ENCODE assay signal across 2 cellular contexts in the genomic region with DNA sequence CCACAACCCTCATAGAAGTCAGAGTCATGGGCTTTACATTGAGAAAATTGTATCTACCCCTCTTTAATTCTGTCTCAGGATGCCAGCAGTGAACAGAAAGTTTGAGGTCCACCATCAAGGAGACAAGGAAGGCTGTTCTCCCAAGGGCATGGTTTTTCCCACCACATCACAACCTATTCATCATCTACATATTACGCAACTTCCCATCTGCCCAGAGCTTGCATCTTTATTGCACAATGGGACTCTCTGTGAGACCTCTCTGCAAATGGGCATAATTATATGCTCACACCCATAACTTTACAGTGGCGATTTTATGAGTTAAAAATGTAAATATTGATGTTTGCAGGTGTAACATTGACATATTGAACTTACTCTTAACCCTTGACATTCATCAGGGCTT.
A peak's percentile ranks its signal among the peaks of the same experiment; 100 is the strongest.
TF ChIP-seq lines count a peak whose summit lies in the region.

No MANE protein-coding gene starts in this region.

TF ChIP-seq in HepG2, 621 proteins besides CTCF, POLR2A, EP300 and RAD21:
- peak; percentile 93 for TF ChIP-seq CEBPB (IDR thresholded peaks at IDR 0.05; ENCODE audit: borderline replicate concordance, low read depth, low read length)
- peak; percentile 80 for TF ChIP-seq CEBPG (CRISPR knock-in tag; IDR thresholded peaks at IDR 0.05)
- TF ChIP-seq RFXANK (CRISPR knock-in tag; IDR thresholded peaks at IDR 0.05): no peak

TF ChIP-seq in H1, 55 proteins besides CTCF, POLR2A, EP300 and RAD21:
- TF ChIP-seq CEBPB (IDR thresholded peaks at IDR 0.05; ENCODE audit: low read depth, low read length) (0 out of 2 replicates have a peak, but pooled peaks have one; percentile 25), EGR1 (IDR thresholded peaks at IDR 0.05; ENCODE audit: borderline replicate concordance, low read depth, low read length) (no peak)
